In the genomic region with DNA sequence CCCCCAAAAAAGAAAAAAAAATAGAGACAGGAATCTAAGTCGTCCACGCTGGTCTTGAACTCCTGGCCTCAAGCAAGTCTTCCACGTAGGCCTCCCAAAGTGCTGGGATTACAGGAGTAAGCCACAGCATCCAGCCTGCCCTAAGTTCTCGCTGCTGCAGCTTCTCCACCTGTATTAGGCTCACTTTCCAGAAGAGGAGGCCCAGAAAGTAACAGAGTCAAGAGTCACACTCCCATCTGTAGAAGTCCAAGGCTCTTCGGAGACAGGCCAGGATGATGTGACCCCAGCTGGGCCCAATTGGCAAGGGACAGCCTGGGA, we compare ENCODE assay signal across 2 cellular contexts.
TF ChIP-seq lines count a peak whose summit lies in the region.

No MANE protein-coding gene starts in this region.

TF ChIP-seq in SK-N-SH, 30 proteins besides CTCF, POLR2A, EP300 and RAD21 (continued from another document):
- TF ChIP-seq, protein P1, sequence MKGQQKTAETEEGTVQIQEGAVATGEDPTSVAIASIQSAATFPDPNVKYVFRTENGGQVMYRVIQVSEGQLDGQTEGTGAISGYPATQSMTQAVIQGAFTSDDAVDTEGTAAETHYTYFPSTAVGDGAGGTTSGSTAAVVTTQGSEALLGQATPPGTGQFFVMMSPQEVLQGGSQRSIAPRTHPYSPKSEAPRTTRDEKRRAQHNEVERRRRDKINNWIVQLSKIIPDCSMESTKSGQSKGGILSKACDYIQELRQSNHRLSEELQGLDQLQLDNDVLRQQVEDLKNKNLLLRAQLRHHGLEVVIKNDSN (IDR thresholded peaks at IDR 0.05; ENCODE audit: borderline replicate concordance, low read depth), result no peak
- no peak for TF ChIP-seq YY1 (IDR thresholded peaks at IDR 0.05; ENCODE audit: low read depth)
- no peak for TF ChIP-seq NFIC (IDR thresholded peaks at IDR 0.05; ENCODE audit: borderline replicate concordance)
- no peak for TF ChIP-seq SIN3A (IDR thresholded peaks at IDR 0.05; ENCODE audit: borderline replicate concordance, low read depth, low read length)
- no peak for TF ChIP-seq NRF1 (IDR thresholded peaks at IDR 0.05; ENCODE audit: low read depth, low read length)
- TF ChIP-seq MAX (IDR thresholded peaks at IDR 0.05; ENCODE audit: low read depth), result no peak
- TF ChIP-seq IRF3 (IDR thresholded peaks at IDR 0.05; ENCODE audit: low read depth, low read length), result no peak
- no peak for TF ChIP-seq RXRA (IDR thresholded peaks at IDR 0.05; ENCODE audit: borderline replicate concordance, low read depth)
- TF ChIP-seq, protein P2, sequence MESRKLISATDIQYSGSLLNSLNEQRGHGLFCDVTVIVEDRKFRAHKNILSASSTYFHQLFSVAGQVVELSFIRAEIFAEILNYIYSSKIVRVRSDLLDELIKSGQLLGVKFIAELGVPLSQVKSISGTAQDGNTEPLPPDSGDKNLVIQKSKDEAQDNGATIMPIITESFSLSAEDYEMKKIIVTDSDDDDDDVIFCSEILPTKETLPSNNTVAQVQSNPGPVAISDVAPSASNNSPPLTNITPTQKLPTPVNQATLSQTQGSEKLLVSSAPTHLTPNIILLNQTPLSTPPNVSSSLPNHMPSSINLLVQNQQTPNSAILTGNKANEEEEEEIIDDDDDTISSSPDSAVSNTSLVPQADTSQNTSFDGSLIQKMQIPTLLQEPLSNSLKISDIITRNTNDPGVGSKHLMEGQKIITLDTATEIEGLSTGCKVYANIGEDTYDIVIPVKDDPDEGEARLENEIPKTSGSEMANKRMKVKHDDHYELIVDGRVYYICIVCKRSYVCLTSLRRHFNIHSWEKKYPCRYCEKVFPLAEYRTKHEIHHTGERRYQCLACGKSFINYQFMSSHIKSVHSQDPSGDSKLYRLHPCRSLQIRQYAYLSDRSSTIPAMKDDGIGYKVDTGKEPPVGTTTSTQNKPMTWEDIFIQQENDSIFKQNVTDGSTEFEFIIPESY (IDR thresholded peaks at IDR 0.05; ENCODE audit: borderline replicate concordance, low read depth), result no peak
- no peak for TF ChIP-seq EZH2phosphoT487 (IDR thresholded peaks at IDR 0.05; ENCODE audit: borderline replicate concordance, low read depth)

TF ChIP-seq in SK-N-SH treated with all-trans-retinoic acid at 6 μM for 48 hours, 23 proteins besides CTCF, POLR2A, EP300 and RAD21 (continued from another document):
- TF ChIP-seq SNAI2 (CRISPR knock-in tag; IDR thresholded peaks at IDR 0.05), result no peak
- no peak for TF ChIP-seq RARB (CRISPR knock-in tag; IDR thresholded peaks at IDR 0.05)
- TF ChIP-seq, protein P3, sequence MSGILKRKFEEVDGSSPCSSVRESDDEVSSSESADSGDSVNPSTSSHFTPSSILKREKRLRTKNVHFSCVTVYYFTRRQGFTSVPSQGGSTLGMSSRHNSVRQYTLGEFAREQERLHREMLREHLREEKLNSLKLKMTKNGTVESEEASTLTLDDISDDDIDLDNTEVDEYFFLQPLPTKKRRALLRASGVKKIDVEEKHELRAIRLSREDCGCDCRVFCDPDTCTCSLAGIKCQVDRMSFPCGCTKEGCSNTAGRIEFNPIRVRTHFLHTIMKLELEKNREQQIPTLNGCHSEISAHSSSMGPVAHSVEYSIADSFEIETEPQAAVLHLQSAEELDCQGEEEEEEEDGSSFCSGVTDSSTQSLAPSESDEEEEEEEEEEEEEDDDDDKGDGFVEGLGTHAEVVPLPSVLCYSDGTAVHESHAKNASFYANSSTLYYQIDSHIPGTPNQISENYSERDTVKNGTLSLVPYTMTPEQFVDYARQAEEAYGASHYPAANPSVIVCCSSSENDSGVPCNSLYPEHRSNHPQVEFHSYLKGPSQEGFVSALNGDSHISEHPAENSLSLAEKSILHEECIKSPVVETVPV (CRISPR knock-in tag; IDR thresholded peaks at IDR 0.05), result no peak
- TF ChIP-seq BACH2 (CRISPR knock-in tag; IDR thresholded peaks at IDR 0.05; ENCODE audit: borderline replicate concordance), result no peak
- TF ChIP-seq TSHZ2 (CRISPR knock-in tag; IDR thresholded peaks at IDR 0.05), result no peak
- no peak for TF ChIP-seq ZNF8 (CRISPR knock-in tag; IDR thresholded peaks at IDR 0.05)
- no peak for TF ChIP-seq ZFP3 (CRISPR knock-in tag; IDR thresholded peaks at IDR 0.05)
- no peak for TF ChIP-seq ESRRG (CRISPR knock-in tag; IDR thresholded peaks at IDR 0.05)
- TF ChIP-seq, protein P4, sequence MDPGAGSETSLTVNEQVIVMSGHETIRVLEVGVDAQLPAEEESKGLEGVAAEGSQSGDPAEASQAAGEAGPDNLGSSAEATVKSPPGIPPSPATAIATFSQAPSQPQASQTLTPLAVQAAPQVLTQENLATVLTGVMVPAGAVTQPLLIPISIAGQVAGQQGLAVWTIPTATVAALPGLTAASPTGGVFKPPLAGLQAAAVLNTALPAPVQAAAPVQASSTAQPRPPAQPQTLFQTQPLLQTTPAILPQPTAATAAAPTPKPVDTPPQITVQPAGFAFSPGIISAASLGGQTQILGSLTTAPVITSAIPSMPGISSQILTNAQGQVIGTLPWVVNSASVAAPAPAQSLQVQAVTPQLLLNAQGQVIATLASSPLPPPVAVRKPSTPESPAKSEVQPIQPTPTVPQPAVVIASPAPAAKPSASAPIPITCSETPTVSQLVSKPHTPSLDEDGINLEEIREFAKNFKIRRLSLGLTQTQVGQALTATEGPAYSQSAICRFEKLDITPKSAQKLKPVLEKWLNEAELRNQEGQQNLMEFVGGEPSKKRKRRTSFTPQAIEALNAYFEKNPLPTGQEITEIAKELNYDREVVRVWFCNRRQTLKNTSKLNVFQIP (CRISPR knock-in tag; IDR thresholded peaks at IDR 0.05; ENCODE audit: borderline replicate concordance, low read depth), result no peak
- TF ChIP-seq, protein P5, sequence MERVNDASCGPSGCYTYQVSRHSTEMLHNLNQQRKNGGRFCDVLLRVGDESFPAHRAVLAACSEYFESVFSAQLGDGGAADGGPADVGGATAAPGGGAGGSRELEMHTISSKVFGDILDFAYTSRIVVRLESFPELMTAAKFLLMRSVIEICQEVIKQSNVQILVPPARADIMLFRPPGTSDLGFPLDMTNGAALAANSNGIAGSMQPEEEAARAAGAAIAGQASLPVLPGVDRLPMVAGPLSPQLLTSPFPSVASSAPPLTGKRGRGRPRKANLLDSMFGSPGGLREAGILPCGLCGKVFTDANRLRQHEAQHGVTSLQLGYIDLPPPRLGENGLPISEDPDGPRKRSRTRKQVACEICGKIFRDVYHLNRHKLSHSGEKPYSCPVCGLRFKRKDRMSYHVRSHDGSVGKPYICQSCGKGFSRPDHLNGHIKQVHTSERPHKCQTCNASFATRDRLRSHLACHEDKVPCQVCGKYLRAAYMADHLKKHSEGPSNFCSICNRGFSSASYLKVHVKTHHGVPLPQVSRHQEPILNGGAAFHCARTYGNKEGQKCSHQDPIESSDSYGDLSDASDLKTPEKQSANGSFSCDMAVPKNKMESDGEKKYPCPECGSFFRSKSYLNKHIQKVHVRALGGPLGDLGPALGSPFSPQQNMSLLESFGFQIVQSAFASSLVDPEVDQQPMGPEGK (CRISPR knock-in tag; IDR thresholded peaks at IDR 0.05; ENCODE audit: borderline replicate concordance), result no peak
- no peak for TF ChIP-seq ZC3H10 (CRISPR knock-in tag; IDR thresholded peaks at IDR 0.05)
